ENCODE assay signal across 8 cellular contexts in genomic region chr19:48965033-48965805, GRCh38. TPM values are rescaled to one million over a fixed set of nuclear protein-coding genes. Genes with fewer than 3 reads are reported as not detected.
DNase-seq lines count a peak whose midpoint lies in the region; ATAC-seq, FAIRE-seq and TF ChIP-seq lines count a peak whose summit lies in the region.

Gene FTL, plus strand, starts transcription at chr19:48965309. Its CDS starts 199 bp downstream, at chr19:48965508.

- 0 to 1% (median 1%) methylated on average over 25 to 52 of the region's 52 CpGs for WGBS in adrenal gland, 4 donors

- intact Hi-C loops in T-helper 1 cell treated with Interleukin-12 subunit alpha and Interleukin-12 subunit beta and Interleukin-4 antibody, amounts not matched to agents 30 ng/mL and 1 ng/mL, for 36 hours (cut with micrococcal nuclease): loop anchor here (1.0 to 10.0 kb wide), 7 partner anchors 11 to 460 kb away; partner anchors contain the start of genes BAX, DHDH, GYS1 and NUCB1
- intact Hi-C loops in adrenal gland (cut with DNase I) (loop anchor here (5.0 to 10.0 kb wide), 2 partner anchors 90 to 128 kb away; partner anchors contain the start of genes HSD17B14 (in 1 of the 2) and PPP1R15A (in 1 of the 2)), cardiac septum (cut with DNase I) (loop anchor here (1.0 to 5.0 kb wide), 4 partner anchors 11 to 168 kb away; partner anchors contain the start of genes BAX, NUCB1 and PPP1R15A), posterior cingulate gyrus (cut with DNase I) (loop anchor here (10.0 kb wide), 1 partner anchor 60 kb away; the partner anchor contains the start of gene NUCB1)

- peak within 1 kb of the TSS; percentile 97 for H3K27ac Mint-ChIP-seq in type B pancreatic cell

- peaks cover 3% of the 10 kb centered on the region for H3K27me3 Mint-ChIP-seq in type B pancreatic cell

- H3K4me3 Mint-ChIP-seq in type B pancreatic cell: peak within 1 kb of the TSS; percentile 98

- TF ChIP-seq CTCF in adrenal gland (IDR thresholded peaks at IDR 0.05) (no peak), type B pancreatic cell (conservative IDR thresholded peaks at IDR 0.05) (no peak)

- peak within 1 kb of the TSS; percentile 71 to 96 (median 85) for H3K27ac ChIP-seq in adrenal gland

- ATAC-seq in HG02840 (IDR thresholded peaks at IDR 0.05; ENCODE audit: low FRiP score, unreplicated experiment): peak; percentile 53

- no peaks in the 10 kb centered on the region for H3K9me3 ChIP-seq in adrenal gland (replicated peaks in 1 of 3)

- no peaks in the 10 kb centered on the region for H3K27me3 ChIP-seq in adrenal gland

- peaks cover 31 to 34% of the 10 kb centered on the region in 2 donors for H3K4me1 ChIP-seq in adrenal gland (replicated peaks in 1 of 2)

- peaks cover 22% of the 10 kb centered on the region for H3K36me3 Mint-ChIP-seq in type B pancreatic cell

- TF ChIP-seq POLR2A in GM12891 (IDR thresholded peaks at IDR 0.05; ENCODE audit: low read depth, low read length): peak; percentile 99
- TF ChIP-seq POLR2A in adrenal gland (IDR thresholded peaks at IDR 0.05): peak; percentile 100

- peak; percentile 91 for DNase-seq in GM12891 (ENCODE audit: insufficient read length, low spot score)
- peak; percentile 96 for DNase-seq in NCI-H146 (lab: John Stamatoyannopoulos, UW)
- peak; percentile 98 to 99 (median 98) for DNase-seq in adrenal gland
- DNase-seq in cardiac septum (ENCODE audit: low spot score): peak; percentile 99
- peak; percentile 98 to 100 (median 99) for DNase-seq in posterior cingulate gyrus
- peak; percentile 93 for DNase-seq in type B pancreatic cell (ENCODE audit: extremely low spot score, unreplicated experiment)

- no peaks in the 10 kb centered on the region for H3K9me3 Mint-ChIP-seq in type B pancreatic cell

- peaks cover 31% of the 10 kb centered on the region for H3K4me1 Mint-ChIP-seq in type B pancreatic cell (ENCODE audit: unreplicated experiment)

- FAIRE-seq in GM12891 (lab: Jason Lieb, UNC): peak; percentile 97

- H3K4me3 ChIP-seq in adrenal gland: peak within 1 kb of the TSS; percentile 36 to 94 (median 58)

- peaks cover 0 to 37% of the 10 kb centered on the region in 2 donors for H3K36me3 ChIP-seq in adrenal gland (replicated peaks in 1 of 2)

TF ChIP-seq in GM12891, 5 proteins besides CTCF, POLR2A, EP300 and RAD21:
- no peak for TF ChIP-seq SPI1 (IDR thresholded peaks at IDR 0.05; ENCODE audit: low read depth, low read length)
- peak; percentile 96 for TF ChIP-seq TAF1 (IDR thresholded peaks at IDR 0.05; ENCODE audit: low read depth, low read length)
- peak; percentile 99 for TF ChIP-seq POLR2AphosphoS5 (IDR thresholded peaks at IDR 0.05; ENCODE audit: low read depth, low read length)
- no peak for TF ChIP-seq PAX5 (IDR thresholded peaks at IDR 0.05; ENCODE audit: insufficient read depth, low read length, severe bottlenecking)
- TF ChIP-seq POU2F2 (IDR thresholded peaks at IDR 0.05; ENCODE audit: low read depth, low read length): peak; percentile 90

RNA-seq across cellular contexts. Expression of gene FTL, which starts in this region (rescaled TPM):
- polyA plus RNA-seq in GM12891 (2012; ENCODE audit: low read depth, missing spikeins): 2,219 TPM
- total RNA-seq in T-helper 1 cell treated with Interleukin-12 subunit alpha and Interleukin-12 subunit beta and Interleukin-4 antibody, amounts not matched to agents 30 ng/mL and 1 ng/mL, for 36 hours: 1,064 and 1,113 TPM in 2 replicates
- total RNA-seq in adrenal gland: over 10,000 TPM in 1 of 8 donors, 1,000 to 10,000 TPM in 7; 3,284 to 11,726 (median 4,214) TPM
- 1,000 to 10,000 TPM; 2,288 to 7,123 (median 4,274) TPM for polyA plus RNA-seq in adrenal gland
- total RNA-seq in cardiac septum: 827 TPM
- 1,657 and 2,039 TPM in 2 replicates for total RNA-seq in type B pancreatic cell (ENCODE audit: low replicate concordance)

Comparison
In these comparisons a context has a peak if more than half of its experiments do, and no peak if none do; other contexts are left out.
1. Peak in every context shown above with its lines: DNase-seq, ATAC-seq, H3K4me3 ChIP-seq and H3K27ac ChIP-seq.